In the genomic region with DNA sequence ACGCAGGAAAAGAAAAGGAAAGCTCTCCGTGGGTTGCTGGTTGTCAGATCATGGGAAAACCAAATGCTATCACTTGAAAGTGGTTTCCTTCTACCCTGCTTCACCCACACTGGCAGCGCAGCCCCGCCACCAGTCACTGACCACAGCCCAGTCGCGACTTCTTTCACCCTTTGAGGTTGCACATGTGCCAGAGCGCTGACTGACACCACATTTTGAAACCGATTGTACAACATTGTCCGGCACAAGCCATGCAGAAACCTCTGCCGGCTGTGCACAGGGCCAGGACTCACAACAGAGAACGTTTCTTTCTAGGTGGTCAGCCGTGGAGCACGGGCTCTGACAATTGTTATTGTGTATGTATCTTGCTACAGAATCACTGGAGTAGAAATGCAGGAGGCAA, we compare ENCODE assay signal across 21 cellular contexts.
"Had no signal": no experiment of that assay in that cellular context is flagged by ENCODE, and none has a peak within 500 bp of the region (broad histone marks: within the 10 kb centered on the region; RNA-seq: fewer than 3 reads in every experiment).

No MANE protein-coding gene starts in this region.

- H3K9me3 ChIP-seq: heart right ventricle, stomach, transverse colon had no signal

- H3K4me3 Mint-ChIP-seq: naive thymus-derived CD4-positive, alpha-beta T cell; stimulated activated memory B cell treated with anti-CD40 and anti-IgM and Interleukin-4, amounts not matched to agents 10 μg/mL and 1 μg/mL and 100 μg/mL, for 72 hours had no signal

- H3K4me1 ChIP-seq: heart right ventricle, stomach, transverse colon had no signal

- H3K27ac Mint-ChIP-seq: activated naive CD4-positive, alpha-beta T cell treated with anti-CD3 and anti-CD28 coated beads, Interleukin-2, amount 50 U/mL, for 72 hours; naive thymus-derived CD4-positive, alpha-beta T cell; stimulated activated memory B cell treated with anti-CD40 and anti-IgM and Interleukin-4, amounts not matched to agents 10 μg/mL and 1 μg/mL and 100 μg/mL, for 72 hours had no signal

- FAIRE-seq: bronchial epithelial cell, small intestine, urothelium cell line had no signal

- H3K36me3 ChIP-seq: heart right ventricle, stomach, transverse colon had no signal

- H3K27me3 Mint-ChIP-seq: naive thymus-derived CD4-positive, alpha-beta T cell; stimulated activated memory B cell treated with anti-CD40 and anti-IgM and Interleukin-4, amounts not matched to agents 10 μg/mL and 1 μg/mL and 100 μg/mL, for 72 hours had no signal

- DNase-seq: activated CD4-positive, alpha-beta T cell treated with anti-CD3 and anti-CD28 coated beads for 1 hour; activated CD4-positive, alpha-beta T cell treated with anti-CD3 and anti-CD28 coated beads, Interleukin-2, amount 50 U/mL, for 1 hour; activated T-cell treated with anti-CD3 and anti-CD28 coated beads, Interleukin-2, amount 50 U/mL, for 1 hour; aorta; heart right ventricle; islet precursor cell; naive thymus-derived CD4-positive, alpha-beta T cell; small intestine; stimulated activated CD4-positive, alpha-beta T cell treated with anti-CD3 and anti-CD28 coated beads, Interleukin-15, amount 100 ng/mL, for 24 hours; stomach; T-helper 9 cell; transverse colon had no signal

- ATAC-seq: activated naive CD4-positive, alpha-beta T cell treated with anti-CD3 and anti-CD28 coated beads, Interleukin-2, amount 50 U/mL, for 72 hours; heart right ventricle; left lobe of liver; naive thymus-derived CD4-positive, alpha-beta T cell; sciatic nerve; stimulated activated memory B cell treated with anti-CD40 and anti-IgM and Interleukin-4, amounts not matched to agents 10 μg/mL and 1 μg/mL and 100 μg/mL, for 72 hours had no signal

- H3K27ac ChIP-seq: coronary artery, epithelial cell of prostate, heart right ventricle, stomach, transverse colon had no signal

- H3K4me1 Mint-ChIP-seq: naive thymus-derived CD4-positive, alpha-beta T cell; stimulated activated memory B cell treated with anti-CD40 and anti-IgM and Interleukin-4, amounts not matched to agents 10 μg/mL and 1 μg/mL and 100 μg/mL, for 72 hours had no signal

- H3K27me3 ChIP-seq: stomach, transverse colon had no signal

- H3K36me3 Mint-ChIP-seq: naive thymus-derived CD4-positive, alpha-beta T cell; stimulated activated memory B cell treated with anti-CD40 and anti-IgM and Interleukin-4, amounts not matched to agents 10 μg/mL and 1 μg/mL and 100 μg/mL, for 72 hours had no signal

- H3K4me3 ChIP-seq: coronary artery, heart right ventricle, lung, stomach, transverse colon had no signal

- H3K9me3 Mint-ChIP-seq: stimulated activated memory B cell treated with anti-CD40 and anti-IgM and Interleukin-4, amounts not matched to agents 10 μg/mL and 1 μg/mL and 100 μg/mL, for 72 hours had no signal
